12 cellular contexts compared by ENCODE assay signal in genomic region chr5:83475540-83476469, GRCh38. TPM values are rescaled to one million over a fixed set of nuclear protein-coding genes. Genes with fewer than 3 reads are reported as not detected.
DNase-seq lines count a peak whose midpoint lies in the region; ATAC-seq and TF ChIP-seq lines count a peak whose summit lies in the region.
"Had no signal": no experiment of that assay in that cellular context is flagged by ENCODE, and none has a peak within 500 bp of the region (broad histone marks: within the 10 kb centered on the region; RNA-seq: fewer than 3 reads in every experiment).

No MANE protein-coding gene starts in this region.

- no peaks in the 10 kb centered on the region for H3K27me3 ChIP-seq in neuron (ENCODE audit: insufficient read depth, low read length)

- H3K36me3 ChIP-seq in neuron (ENCODE audit: insufficient read depth, low read length): peaks cover 34% of the 10 kb centered on the region

- H2AFZ ChIP-seq in neuron (ENCODE audit: low read depth, low read length): no peak overlapping the region

- ATAC-seq in GM19397 (IDR thresholded peaks at IDR 0.05; ENCODE audit: unreplicated experiment) (no peak), GM19023 (IDR thresholded peaks at IDR 0.05; ENCODE audit: unreplicated experiment) (no peak)
- ATAC-seq in activated CD4-positive, CD25-positive, alpha-beta regulatory T cell treated with anti-CD3 and anti-CD28 coated beads, Interleukin-2, amount 50 U/mL, for 24 hours: no peak
- ATAC-seq: esophagus mucosa had no signal

- no peak for TF ChIP-seq CTCF in epithelial cell of proximal tubule (conservative IDR thresholded peaks at IDR 0.05; ENCODE audit: low read depth, low read length)

- DNase-seq in COLO829 (ENCODE audit: low spot score): peak; percentile 50
- peak; percentile 60 for DNase-seq in NCI-H82 (lab: John Stamatoyannopoulos, UW)
- peak; percentile 82 for DNase-seq in epithelial cell of proximal tubule (ENCODE audit: low read depth)
- no peak for DNase-seq in NCI-H1105 (lab: John Stamatoyannopoulos, UW)
- DNase-seq: activated CD4-positive, alpha-beta T cell treated with anti-CD3 and anti-CD28 coated beads for 48 hours; NCI-H2081; stimulated activated CD4-positive, alpha-beta T cell treated with anti-CD3 and anti-CD28 coated beads, Interleukin-4, amount 100 ng/mL, for 24 hours had no signal

- H3K4me3 ChIP-seq in epithelial cell of proximal tubule (ENCODE audit: low read depth, low read length) (peak overlapping the region; percentile 69), neuron (ENCODE audit: low read length) (peak overlapping the region; percentile 69)

- peaks cover 8% of the 10 kb centered on the region for H3K9me3 ChIP-seq in neuron (ENCODE audit: low read length)

- peaks cover 18% of the 10 kb centered on the region for H3K4me1 ChIP-seq in neuron (ENCODE audit: insufficient read depth, low read length)

RNA-seq across cellular contexts. Expression of gene VCAN, which starts 4.3 kb away (rescaled TPM):
- 185 and 323 TPM in 2 replicates for total RNA-seq in epithelial cell of proximal tubule
